ENCODE assay signal across 1 cellular context in the genomic region with DNA sequence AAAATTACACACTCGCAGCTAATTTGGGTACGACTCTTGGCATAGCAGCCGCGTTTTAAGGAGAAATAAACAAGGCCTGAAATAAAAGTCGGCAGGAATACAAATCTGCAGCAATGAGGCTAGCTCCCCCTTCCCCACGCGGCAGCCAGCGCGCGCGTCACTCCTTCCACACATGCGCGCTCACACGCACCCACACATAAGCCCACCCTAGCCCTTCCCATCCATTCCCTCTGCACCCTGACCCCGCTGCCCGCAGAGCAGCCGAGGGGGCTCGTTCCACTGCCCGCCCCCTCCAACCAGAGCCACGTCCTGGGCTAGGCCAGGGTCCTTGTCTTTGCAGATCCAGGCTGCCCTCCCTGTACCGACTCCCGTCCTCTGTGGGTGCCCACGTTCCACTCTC.
TF ChIP-seq lines count a peak whose summit lies in the region.

No MANE protein-coding gene starts in this region.

TF ChIP-seq in K562, 482 proteins besides CTCF, POLR2A, EP300 and RAD21 (continued from another document):
- TF ChIP-seq, protein P1, sequence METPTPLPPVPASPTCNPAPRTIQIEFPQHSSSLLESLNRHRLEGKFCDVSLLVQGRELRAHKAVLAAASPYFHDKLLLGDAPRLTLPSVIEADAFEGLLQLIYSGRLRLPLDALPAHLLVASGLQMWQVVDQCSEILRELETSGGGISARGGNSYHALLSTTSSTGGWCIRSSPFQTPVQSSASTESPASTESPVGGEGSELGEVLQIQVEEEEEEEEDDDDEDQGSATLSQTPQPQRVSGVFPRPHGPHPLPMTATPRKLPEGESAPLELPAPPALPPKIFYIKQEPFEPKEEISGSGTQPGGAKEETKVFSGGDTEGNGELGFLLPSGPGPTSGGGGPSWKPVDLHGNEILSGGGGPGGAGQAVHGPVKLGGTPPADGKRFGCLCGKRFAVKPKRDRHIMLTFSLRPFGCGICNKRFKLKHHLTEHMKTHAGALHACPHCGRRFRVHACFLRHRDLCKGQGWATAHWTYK (CRISPR knock-in tag; IDR thresholded peaks at IDR 0.05): no peak
- TF ChIP-seq SMAD2 (IDR thresholded peaks at IDR 0.05; ENCODE audit: low read depth, low read length) (no peak), FOSL1 (tag; conservative IDR thresholded peaks at IDR 0.05) (no peak), GATAD2A (IDR thresholded peaks at IDR 0.05) (no peak), TAF7 (tag; IDR thresholded peaks at IDR 0.05) (no peak), PCBP1 (IDR thresholded peaks at IDR 0.05; ENCODE audit: low read depth, low read length, poor library complexity, severe bottlenecking) (no peak), TAF15 (IDR thresholded peaks at IDR 0.05; ENCODE audit: low read depth, low read length) (no peak), SREBF2 (CRISPR knock-in tag; IDR thresholded peaks at IDR 0.05) (no peak), NFATC3 (IDR thresholded peaks at IDR 0.05) (no peak), MXI1 (IDR thresholded peaks at IDR 0.05; ENCODE audit: low read depth, low read length) (no peak), HIVEP1 (CRISPR knock-in tag; IDR thresholded peaks at IDR 0.05) (no peak), ZNF165 (CRISPR knock-in tag; IDR thresholded peaks at IDR 0.05; ENCODE audit: borderline replicate concordance) (no peak)
- TF ChIP-seq, protein P2, sequence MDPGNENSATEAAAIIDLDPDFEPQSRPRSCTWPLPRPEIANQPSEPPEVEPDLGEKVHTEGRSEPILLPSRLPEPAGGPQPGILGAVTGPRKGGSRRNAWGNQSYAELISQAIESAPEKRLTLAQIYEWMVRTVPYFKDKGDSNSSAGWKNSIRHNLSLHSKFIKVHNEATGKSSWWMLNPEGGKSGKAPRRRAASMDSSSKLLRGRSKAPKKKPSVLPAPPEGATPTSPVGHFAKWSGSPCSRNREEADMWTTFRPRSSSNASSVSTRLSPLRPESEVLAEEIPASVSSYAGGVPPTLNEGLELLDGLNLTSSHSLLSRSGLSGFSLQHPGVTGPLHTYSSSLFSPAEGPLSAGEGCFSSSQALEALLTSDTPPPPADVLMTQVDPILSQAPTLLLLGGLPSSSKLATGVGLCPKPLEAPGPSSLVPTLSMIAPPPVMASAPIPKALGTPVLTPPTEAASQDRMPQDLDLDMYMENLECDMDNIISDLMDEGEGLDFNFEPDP (CRISPR knock-in tag; IDR thresholded peaks at IDR 0.05): no peak
- TF ChIP-seq, protein P3, sequence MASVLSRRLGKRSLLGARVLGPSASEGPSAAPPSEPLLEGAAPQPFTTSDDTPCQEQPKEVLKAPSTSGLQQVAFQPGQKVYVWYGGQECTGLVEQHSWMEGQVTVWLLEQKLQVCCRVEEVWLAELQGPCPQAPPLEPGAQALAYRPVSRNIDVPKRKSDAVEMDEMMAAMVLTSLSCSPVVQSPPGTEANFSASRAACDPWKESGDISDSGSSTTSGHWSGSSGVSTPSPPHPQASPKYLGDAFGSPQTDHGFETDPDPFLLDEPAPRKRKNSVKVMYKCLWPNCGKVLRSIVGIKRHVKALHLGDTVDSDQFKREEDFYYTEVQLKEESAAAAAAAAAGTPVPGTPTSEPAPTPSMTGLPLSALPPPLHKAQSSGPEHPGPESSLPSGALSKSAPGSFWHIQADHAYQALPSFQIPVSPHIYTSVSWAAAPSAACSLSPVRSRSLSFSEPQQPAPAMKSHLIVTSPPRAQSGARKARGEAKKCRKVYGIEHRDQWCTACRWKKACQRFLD (CRISPR knock-in tag; IDR thresholded peaks at IDR 0.05): no peak
- TF ChIP-seq, protein P4, sequence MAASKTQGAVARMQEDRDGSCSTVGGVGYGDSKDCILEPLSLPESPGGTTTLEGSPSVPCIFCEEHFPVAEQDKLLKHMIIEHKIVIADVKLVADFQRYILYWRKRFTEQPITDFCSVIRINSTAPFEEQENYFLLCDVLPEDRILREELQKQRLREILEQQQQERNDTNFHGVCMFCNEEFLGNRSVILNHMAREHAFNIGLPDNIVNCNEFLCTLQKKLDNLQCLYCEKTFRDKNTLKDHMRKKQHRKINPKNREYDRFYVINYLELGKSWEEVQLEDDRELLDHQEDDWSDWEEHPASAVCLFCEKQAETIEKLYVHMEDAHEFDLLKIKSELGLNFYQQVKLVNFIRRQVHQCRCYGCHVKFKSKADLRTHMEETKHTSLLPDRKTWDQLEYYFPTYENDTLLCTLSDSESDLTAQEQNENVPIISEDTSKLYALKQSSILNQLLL (CRISPR knock-in tag; IDR thresholded peaks at IDR 0.05; ENCODE audit: borderline replicate concordance): no peak
- TF ChIP-seq, protein P5, sequence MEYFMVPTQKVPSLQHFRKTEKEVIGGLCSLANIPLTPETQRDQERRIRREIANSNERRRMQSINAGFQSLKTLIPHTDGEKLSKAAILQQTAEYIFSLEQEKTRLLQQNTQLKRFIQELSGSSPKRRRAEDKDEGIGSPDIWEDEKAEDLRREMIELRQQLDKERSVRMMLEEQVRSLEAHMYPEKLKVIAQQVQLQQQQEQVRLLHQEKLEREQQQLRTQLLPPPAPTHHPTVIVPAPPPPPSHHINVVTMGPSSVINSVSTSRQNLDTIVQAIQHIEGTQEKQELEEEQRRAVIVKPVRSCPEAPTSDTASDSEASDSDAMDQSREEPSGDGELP (CRISPR knock-in tag; IDR thresholded peaks at IDR 0.05; ENCODE audit: borderline replicate concordance): no peak
- TF ChIP-seq, protein P6, sequence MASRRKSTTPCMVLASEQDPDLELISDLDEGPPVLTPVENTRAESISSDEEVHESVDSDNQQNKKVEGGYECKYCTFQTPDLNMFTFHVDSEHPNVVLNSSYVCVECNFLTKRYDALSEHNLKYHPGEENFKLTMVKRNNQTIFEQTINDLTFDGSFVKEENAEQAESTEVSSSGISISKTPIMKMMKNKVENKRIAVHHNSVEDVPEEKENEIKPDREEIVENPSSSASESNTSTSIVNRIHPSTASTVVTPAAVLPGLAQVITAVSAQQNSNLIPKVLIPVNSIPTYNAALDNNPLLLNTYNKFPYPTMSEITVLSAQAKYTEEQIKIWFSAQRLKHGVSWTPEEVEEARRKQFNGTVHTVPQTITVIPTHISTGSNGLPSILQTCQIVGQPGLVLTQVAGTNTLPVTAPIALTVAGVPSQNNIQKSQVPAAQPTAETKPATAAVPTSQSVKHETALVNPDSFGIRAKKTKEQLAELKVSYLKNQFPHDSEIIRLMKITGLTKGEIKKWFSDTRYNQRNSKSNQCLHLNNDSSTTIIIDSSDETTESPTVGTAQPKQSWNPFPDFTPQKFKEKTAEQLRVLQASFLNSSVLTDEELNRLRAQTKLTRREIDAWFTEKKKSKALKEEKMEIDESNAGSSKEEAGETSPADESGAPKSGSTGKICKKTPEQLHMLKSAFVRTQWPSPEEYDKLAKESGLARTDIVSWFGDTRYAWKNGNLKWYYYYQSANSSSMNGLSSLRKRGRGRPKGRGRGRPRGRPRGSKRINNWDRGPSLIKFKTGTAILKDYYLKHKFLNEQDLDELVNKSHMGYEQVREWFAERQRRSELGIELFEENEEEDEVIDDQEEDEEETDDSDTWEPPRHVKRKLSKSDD (conservative IDR thresholded peaks at IDR 0.05; ENCODE audit: low read length): no peak
TF ChIP-seq in K562: peak in this region for 0.
